Comparison of ENCODE assay signal across 1 cellular context in the genomic region with DNA sequence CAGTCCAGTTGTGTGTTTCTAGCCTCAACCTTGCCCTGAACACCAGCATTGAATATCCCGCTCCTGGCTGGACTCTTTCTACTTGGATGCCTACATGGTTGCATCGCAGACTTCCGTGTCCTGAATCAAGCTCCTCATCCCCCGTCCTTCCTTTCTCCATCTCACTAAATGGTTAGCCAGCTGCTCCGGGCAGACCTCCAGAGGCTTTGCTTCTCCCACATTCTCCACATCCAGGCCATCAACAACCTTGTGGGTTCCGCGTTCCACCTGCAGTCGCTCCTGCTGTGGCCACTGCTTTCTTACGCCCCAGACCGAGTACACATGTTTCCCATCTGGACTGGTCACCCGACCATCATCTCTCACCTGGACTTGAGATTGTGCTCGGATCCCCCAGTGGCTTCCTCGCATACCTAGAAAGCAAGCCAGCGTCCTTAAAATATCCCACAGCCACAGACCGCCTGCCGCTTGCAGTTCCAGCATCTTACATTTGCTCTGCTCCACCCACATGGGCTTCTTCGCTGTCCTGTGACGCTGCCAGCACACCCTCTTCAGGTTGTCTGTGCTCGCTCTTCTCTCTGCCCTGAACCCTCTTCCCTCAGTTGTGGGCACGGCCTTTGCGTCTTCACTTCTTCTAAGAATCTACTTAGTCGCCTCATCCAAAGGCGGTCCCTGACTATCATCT.
TF ChIP-seq lines count a peak whose summit lies in the region.

No MANE protein-coding gene starts in this region.

TF ChIP-seq in WTC11, 78 proteins besides CTCF, POLR2A, EP300 and RAD21 (continued from another document):
- TF ChIP-seq, protein P1, sequence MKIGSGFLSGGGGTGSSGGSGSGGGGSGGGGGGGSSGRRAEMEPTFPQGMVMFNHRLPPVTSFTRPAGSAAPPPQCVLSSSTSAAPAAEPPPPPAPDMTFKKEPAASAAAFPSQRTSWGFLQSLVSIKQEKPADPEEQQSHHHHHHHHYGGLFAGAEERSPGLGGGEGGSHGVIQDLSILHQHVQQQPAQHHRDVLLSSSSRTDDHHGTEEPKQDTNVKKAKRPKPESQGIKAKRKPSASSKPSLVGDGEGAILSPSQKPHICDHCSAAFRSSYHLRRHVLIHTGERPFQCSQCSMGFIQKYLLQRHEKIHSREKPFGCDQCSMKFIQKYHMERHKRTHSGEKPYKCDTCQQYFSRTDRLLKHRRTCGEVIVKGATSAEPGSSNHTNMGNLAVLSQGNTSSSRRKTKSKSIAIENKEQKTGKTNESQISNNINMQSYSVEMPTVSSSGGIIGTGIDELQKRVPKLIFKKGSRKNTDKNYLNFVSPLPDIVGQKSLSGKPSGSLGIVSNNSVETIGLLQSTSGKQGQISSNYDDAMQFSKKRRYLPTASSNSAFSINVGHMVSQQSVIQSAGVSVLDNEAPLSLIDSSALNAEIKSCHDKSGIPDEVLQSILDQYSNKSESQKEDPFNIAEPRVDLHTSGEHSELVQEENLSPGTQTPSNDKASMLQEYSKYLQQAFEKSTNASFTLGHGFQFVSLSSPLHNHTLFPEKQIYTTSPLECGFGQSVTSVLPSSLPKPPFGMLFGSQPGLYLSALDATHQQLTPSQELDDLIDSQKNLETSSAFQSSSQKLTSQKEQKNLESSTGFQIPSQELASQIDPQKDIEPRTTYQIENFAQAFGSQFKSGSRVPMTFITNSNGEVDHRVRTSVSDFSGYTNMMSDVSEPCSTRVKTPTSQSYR (CRISPR knock-in tag; IDR thresholded peaks at IDR 0.05) = no peak
- TF ChIP-seq NFE2L1 (CRISPR knock-in tag; IDR thresholded peaks at IDR 0.05) = no peak
- TF ChIP-seq PRRX2 (CRISPR knock-in tag; IDR thresholded peaks at IDR 0.05) = no peak
- TF ChIP-seq, protein P2, sequence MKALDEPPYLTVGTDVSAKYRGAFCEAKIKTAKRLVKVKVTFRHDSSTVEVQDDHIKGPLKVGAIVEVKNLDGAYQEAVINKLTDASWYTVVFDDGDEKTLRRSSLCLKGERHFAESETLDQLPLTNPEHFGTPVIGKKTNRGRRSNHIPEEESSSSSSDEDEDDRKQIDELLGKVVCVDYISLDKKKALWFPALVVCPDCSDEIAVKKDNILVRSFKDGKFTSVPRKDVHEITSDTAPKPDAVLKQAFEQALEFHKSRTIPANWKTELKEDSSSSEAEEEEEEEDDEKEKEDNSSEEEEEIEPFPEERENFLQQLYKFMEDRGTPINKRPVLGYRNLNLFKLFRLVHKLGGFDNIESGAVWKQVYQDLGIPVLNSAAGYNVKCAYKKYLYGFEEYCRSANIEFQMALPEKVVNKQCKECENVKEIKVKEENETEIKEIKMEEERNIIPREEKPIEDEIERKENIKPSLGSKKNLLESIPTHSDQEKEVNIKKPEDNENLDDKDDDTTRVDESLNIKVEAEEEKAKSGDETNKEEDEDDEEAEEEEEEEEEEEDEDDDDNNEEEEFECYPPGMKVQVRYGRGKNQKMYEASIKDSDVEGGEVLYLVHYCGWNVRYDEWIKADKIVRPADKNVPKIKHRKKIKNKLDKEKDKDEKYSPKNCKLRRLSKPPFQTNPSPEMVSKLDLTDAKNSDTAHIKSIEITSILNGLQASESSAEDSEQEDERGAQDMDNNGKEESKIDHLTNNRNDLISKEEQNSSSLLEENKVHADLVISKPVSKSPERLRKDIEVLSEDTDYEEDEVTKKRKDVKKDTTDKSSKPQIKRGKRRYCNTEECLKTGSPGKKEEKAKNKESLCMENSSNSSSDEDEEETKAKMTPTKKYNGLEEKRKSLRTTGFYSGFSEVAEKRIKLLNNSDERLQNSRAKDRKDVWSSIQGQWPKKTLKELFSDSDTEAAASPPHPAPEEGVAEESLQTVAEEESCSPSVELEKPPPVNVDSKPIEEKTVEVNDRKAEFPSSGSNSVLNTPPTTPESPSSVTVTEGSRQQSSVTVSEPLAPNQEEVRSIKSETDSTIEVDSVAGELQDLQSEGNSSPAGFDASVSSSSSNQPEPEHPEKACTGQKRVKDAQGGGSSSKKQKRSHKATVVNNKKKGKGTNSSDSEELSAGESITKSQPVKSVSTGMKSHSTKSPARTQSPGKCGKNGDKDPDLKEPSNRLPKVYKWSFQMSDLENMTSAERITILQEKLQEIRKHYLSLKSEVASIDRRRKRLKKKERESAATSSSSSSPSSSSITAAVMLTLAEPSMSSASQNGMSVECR (CRISPR knock-in tag; IDR thresholded peaks at IDR 0.05; ENCODE audit: borderline replicate concordance) = no peak
